8 cellular contexts compared by ENCODE assay signal in the genomic region with DNA sequence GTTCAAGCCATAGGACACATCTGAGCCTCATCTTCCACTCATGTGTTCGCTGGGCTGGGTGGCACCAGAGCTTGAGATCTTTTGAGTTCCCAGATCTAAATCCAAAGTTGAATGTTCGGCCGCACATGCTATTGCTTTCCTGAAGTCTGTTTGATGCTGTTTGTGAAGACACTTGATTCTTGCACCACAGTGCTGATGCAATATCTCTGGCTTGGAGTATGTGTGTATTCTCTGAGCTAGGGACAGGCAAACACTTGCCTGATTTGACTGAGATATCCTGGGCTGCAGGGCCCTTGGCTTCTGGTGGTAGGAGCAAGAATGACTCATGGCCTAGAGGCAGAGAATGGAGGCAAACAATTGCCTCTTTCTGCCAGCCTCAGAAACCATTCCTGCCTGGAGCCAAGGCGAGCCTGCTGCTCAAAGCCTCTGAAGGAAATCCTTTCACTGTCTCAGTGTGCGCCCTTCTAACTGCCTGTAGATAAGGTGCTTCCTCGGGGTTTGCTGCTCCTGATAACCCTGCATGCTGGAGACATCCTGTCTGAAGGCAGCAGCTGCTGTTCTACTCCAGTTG.
DNase-seq lines count a peak whose midpoint lies in the region; ATAC-seq and TF ChIP-seq lines count a peak whose summit lies in the region.

No MANE protein-coding gene starts in this region.

- no peak overlapping the region for H3K4me3 Mint-ChIP-seq in activated T-cell treated with anti-CD3 and anti-CD28 coated beads, Interleukin-2, amount 50 U/mL, for 4 hours
- no peak overlapping the region for H3K4me3 Mint-ChIP-seq in activated CD8-positive, alpha-beta memory T cell treated with anti-CD3 and anti-CD28 coated beads, Interleukin-2, amount 10 ng/mL, durations not matched to agents 7 days and 5 days

- peaks cover 2% of the 10 kb centered on the region for H3K36me3 Mint-ChIP-seq in activated T-cell treated with anti-CD3 and anti-CD28 coated beads, Interleukin-2, amount 50 U/mL, for 4 hours (ENCODE audit: insufficient read depth)
- no peaks in the 10 kb centered on the region for H3K36me3 Mint-ChIP-seq in activated CD8-positive, alpha-beta memory T cell treated with anti-CD3 and anti-CD28 coated beads, Interleukin-2, amount 10 ng/mL, durations not matched to agents 7 days and 5 days

- no peaks in the 10 kb centered on the region for H3K4me1 Mint-ChIP-seq in activated T-cell treated with anti-CD3 and anti-CD28 coated beads, Interleukin-2, amount 50 U/mL, for 4 hours (ENCODE audit: low read depth)
- no peaks in the 10 kb centered on the region for H3K4me1 Mint-ChIP-seq in activated CD8-positive, alpha-beta memory T cell treated with anti-CD3 and anti-CD28 coated beads, Interleukin-2, amount 10 ng/mL, durations not matched to agents 7 days and 5 days

- H3K4me1 ChIP-seq in gastroesophageal sphincter, result peaks cover 0 to 19% (median 3%) of the 10 kb centered on the region in 3 donors

- CTCF ChIA-PET in activated CD8-positive, alpha-beta memory T cell treated with anti-CD3 and anti-CD28 coated beads, Interleukin-2, amount 10 ng/mL, durations not matched to agents 7 days and 5 days (lab: Charles Lee), result no interaction called here

- peaks cover 0 to 10% of the 10 kb centered on the region in 2 donors for H3K36me3 ChIP-seq in gastroesophageal sphincter

- no peak for TF ChIP-seq CTCF in gastroesophageal sphincter (IDR thresholded peaks at IDR 0.05)

- ATAC-seq in gastroesophageal sphincter (peak; percentile 90), sciatic nerve (peak; percentile 90), HG03159 (IDR thresholded peaks at IDR 0.05; ENCODE audit: unreplicated experiment) (no peak)
- no peak for ATAC-seq in activated T-cell treated with anti-CD3 and anti-CD28 coated beads, Interleukin-2, amount 50 U/mL, for 4 hours
- no peak for ATAC-seq in activated CD8-positive, alpha-beta memory T cell treated with anti-CD3 and anti-CD28 coated beads, Interleukin-2, amount 10 ng/mL, durations not matched to agents 7 days and 5 days

- TF ChIP-seq POLR2A in gastroesophageal sphincter (IDR thresholded peaks at IDR 0.05), result no peak

- 60 to 80% methylated on average over 2 to 5 of the region's 6 CpGs for WGBS in gastroesophageal sphincter (ENCODE audit: low coverage in 1 of 2), 2 donors

- TF ChIP-seq EP300 in gastroesophageal sphincter (IDR thresholded peaks at IDR 0.05), result no peak

- H3K27me3 Mint-ChIP-seq in activated T-cell treated with anti-CD3 and anti-CD28 coated beads, Interleukin-2, amount 50 U/mL, for 4 hours (ENCODE audit: low read depth), result no peaks in the 10 kb centered on the region
- no peaks in the 10 kb centered on the region for H3K27me3 Mint-ChIP-seq in activated CD8-positive, alpha-beta memory T cell treated with anti-CD3 and anti-CD28 coated beads, Interleukin-2, amount 10 ng/mL, durations not matched to agents 7 days and 5 days

- DNase-seq in ELR (ENCODE audit: low read depth), result peak; percentile 30
- DNase-seq in SIG-M5 treated with dmso at 0.1 percent for 504 hours (lab: John Stamatoyannopoulos, UW; ENCODE audit: unreplicated experiment), result peak; percentile 82
- peak; percentile 65 for DNase-seq in sciatic nerve (ENCODE audit: low spot score)
- DNase-seq in activated T-cell treated with anti-CD3 and anti-CD28 coated beads, Interleukin-2, amount 50 U/mL, for 4 hours, result no peak
- no peak for DNase-seq in GOT3 (lab: John Stamatoyannopoulos, UW)
- no peak for DNase-seq in activated CD8-positive, alpha-beta memory T cell treated with anti-CD3 and anti-CD28 coated beads, Interleukin-2, amount 10 ng/mL, durations not matched to agents 7 days and 5 days

- H3K4me3 ChIP-seq in gastroesophageal sphincter, result no peak overlapping the region

- H3K9me3 Mint-ChIP-seq in activated T-cell treated with anti-CD3 and anti-CD28 coated beads, Interleukin-2, amount 50 U/mL, for 4 hours, result no peaks in the 10 kb centered on the region
- H3K9me3 Mint-ChIP-seq in activated CD8-positive, alpha-beta memory T cell treated with anti-CD3 and anti-CD28 coated beads, Interleukin-2, amount 10 ng/mL, durations not matched to agents 7 days and 5 days (ENCODE audit: low read depth), result no peaks in the 10 kb centered on the region

- intact Hi-C loops in sciatic nerve (cut with DNase I), result no loop called here

- no peak overlapping the region for H3K27ac Mint-ChIP-seq in activated CD8-positive, alpha-beta memory T cell treated with anti-CD3 and anti-CD28 coated beads, Interleukin-2, amount 10 ng/mL, durations not matched to agents 7 days and 5 days

- H3K27ac ChIP-seq in gastroesophageal sphincter, result peak overlapping the region in 3 of 4 donors; percentile 24 to 57 (median 29)

- no peaks in the 10 kb centered on the region for H3K9me3 ChIP-seq in gastroesophageal sphincter

- H3K27me3 ChIP-seq in gastroesophageal sphincter, result no peaks in the 10 kb centered on the region

Comparison
In these comparisons a context has a peak if more than half of its experiments do, and no peak if none do; other contexts are left out.
1. DNase-seq: peak in ELR (single experiment), SIG-M5 treated with dmso at 0.1 percent for 504 hours (single experiment) and sciatic nerve (single experiment); none in activated T-cell treated with anti-CD3 and anti-CD28 coated beads, Interleukin-2, amount 50 U/mL, for 4 hours (single experiment), GOT3 (single experiment) and activated CD8-positive, alpha-beta memory T cell treated with anti-CD3 and anti-CD28 coated beads, Interleukin-2, amount 10 ng/mL, durations not matched to agents 7 days and 5 days (single experiment).
2. ATAC-seq: peak in gastroesophageal sphincter (single experiment) and sciatic nerve (single experiment); none in HG03159 (single experiment), activated T-cell treated with anti-CD3 and anti-CD28 coated beads, Interleukin-2, amount 50 U/mL, for 4 hours (0 of 2) and activated CD8-positive, alpha-beta memory T cell treated with anti-CD3 and anti-CD28 coated beads, Interleukin-2, amount 10 ng/mL, durations not matched to agents 7 days and 5 days (single experiment).